In genomic region chr17:15398736-15399331, GRCh38 we compare ENCODE assay signal across 1 cellular context.
TF ChIP-seq lines count a peak whose summit lies in the region.

No MANE protein-coding gene starts in this region.

TF ChIP-seq in SK-N-SH, 30 proteins besides CTCF, POLR2A, EP300 and RAD21 (continued from another document):
- no peak for TF ChIP-seq ELF1 (IDR thresholded peaks at IDR 0.05)
- no peak; the same call in 1 of the 2 replicates for TF ChIP-seq SIN3A (IDR thresholded peaks at IDR 0.05; ENCODE audit: borderline replicate concordance, low read depth, low read length)
- TF ChIP-seq GATA2 (CRISPR knock-in tag; IDR thresholded peaks at IDR 0.05) = no peak
- TF ChIP-seq FOXJ3 (CRISPR knock-in tag; IDR thresholded peaks at IDR 0.05) = no peak
